8 cellular contexts compared by ENCODE assay signal in genomic region chr19:17158584-17158983, GRCh38.
"Had no signal": no experiment of that assay in that cellular context is flagged by ENCODE, and none has a peak within 500 bp of the region (broad histone marks: within the 10 kb centered on the region; RNA-seq: fewer than 3 reads in every experiment).

No MANE protein-coding gene starts in this region.

- H3K27ac Mint-ChIP-seq: IgD-negative memory B cell had no signal

- H3K27me3 Mint-ChIP-seq: IgD-negative memory B cell had no signal

- DNase-seq: HFFc6, KBM-7 had no signal

- H3K27ac ChIP-seq: HL-60 had no signal

- H2AFZ ChIP-seq: GM23338 had no signal

- H3K9me3 Mint-ChIP-seq: HFFc6, IgD-negative memory B cell had no signal

- H3K4me1 ChIP-seq: HAP-1 had no signal

- H3K9me3 ChIP-seq: HAP-1 had no signal

- ATAC-seq: HCT116, HepG2 had no signal

- H3K4me3 Mint-ChIP-seq: GM23338, HFFc6, IgD-negative memory B cell had no signal

- H3K4me3 ChIP-seq: GM23338, HAP-1 had no signal
